In the genomic region with DNA sequence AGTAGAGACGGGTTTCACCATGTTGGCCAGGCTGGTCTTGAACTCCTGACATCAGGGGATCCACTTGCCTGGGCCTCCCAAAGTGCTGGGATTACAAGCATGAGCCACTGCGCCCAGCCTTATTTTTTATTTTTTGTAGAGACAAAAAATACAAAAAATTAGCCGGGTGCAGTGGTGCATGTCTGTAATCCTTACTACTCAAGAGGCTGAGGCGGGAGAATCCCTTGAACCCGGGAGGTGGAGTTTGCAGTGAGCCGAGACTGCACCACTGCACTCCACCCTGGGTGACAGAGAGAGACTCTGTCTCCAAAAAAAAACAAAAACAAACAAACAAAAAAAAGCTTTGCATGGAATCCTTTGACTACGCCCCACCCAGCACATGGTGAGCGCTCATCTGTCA, we compare ENCODE assay signal across 2 cellular contexts. TPM values are rescaled to one million over a fixed set of nuclear protein-coding genes. Genes with fewer than 3 reads are reported as not detected.
"Had no signal": no experiment of that assay in that cellular context is flagged by ENCODE, and none has a peak within 500 bp of the region (broad histone marks: within the 10 kb centered on the region; RNA-seq: fewer than 3 reads in every experiment).

No MANE protein-coding gene starts in this region.

RNA-seq across cellular contexts. Expression of a gene that starts 49.2 kb away (rescaled TPM):
- total RNA-seq: temporal lobe, upper lobe of right lung had no signal
